8 cellular contexts compared by ENCODE assay signal in the genomic region with DNA sequence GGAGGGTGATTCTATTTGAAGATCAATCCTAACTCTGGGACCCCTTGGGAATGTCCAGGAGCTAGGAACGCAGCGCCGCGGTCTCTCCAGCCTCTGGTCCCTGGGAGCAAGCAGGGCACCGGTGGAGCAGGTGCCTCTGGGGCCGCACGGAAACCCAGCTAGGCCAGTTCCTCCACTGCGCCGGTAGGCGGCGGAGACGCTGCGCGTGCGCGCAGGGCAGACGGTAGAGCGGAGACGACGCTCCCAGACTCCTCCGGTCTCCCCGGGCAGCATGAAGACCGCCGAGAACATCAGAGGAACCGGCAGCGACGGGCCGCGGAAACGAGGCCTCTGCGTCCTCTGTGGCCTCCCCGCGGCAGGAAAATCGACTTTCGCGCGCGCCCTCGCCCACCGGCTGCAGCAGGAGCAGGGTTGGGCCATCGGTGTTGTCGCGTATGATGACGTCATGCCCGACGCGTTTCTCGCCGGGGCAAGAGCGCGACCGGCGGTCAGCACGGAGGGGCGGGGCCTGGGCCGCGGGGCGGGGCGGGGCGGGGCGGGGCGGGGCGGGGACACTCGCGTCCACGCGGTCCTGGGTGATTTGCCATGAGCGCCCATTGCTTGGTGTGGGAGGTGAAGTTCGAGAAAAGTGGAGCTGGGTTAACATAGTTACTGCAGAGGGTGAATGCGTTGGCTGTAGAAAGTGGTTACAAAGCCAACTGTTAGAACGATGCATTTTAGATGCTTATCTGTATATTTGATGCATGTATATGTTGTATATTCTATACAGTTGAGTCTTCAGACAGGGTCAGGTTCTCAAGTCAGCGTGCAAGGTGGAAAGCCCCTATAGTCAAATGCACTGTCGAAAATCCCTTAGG.
A peak's percentile ranks its signal among the peaks of the same experiment; 100 is the strongest.
DNase-seq lines count a peak whose midpoint lies in the region; ATAC-seq lines count a peak whose summit lies in the region.

A gene with protein sequence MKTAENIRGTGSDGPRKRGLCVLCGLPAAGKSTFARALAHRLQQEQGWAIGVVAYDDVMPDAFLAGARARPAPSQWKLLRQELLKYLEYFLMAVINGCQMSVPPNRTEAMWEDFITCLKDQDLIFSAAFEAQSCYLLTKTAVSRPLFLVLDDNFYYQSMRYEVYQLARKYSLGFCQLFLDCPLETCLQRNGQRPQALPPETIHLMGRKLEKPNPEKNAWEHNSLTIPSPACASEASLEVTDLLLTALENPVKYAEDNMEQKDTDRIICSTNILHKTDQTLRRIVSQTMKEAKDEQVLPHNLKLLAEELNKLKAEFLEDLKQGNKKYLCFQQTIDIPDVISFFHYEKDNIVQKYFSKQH (plus strand): TSS at position 193 of the 857 bp plus-strand sequence. CDS start 79 bp downstream, at position 272.

- DNase-seq in AG20443 (ENCODE audit: low spot score) (peak; percentile 99), NCI-H226 (peak; percentile 64), iris pigment epithelial cell (ENCODE audit: low read depth) (peak; percentile 91)
- peak; percentile 71 to 82 (median 76) for DNase-seq in activated CD4-positive, CD25-positive, alpha-beta regulatory T cell (lab: John Stamatoyannopoulos, UW)
- peak; percentile 89 for DNase-seq in central memory CD4-positive, alpha-beta T cell
- peak; percentile 80 to 81 for DNase-seq in stimulated activated CD4-positive, alpha-beta T cell treated with anti-CD3 and anti-CD28 coated beads, Interleukin-12 subunit alpha, Interleukin-12 subunit beta, amount 100 ng/mL, for 24 hours (ENCODE audit: low read depth in 2 of 2)

- ATAC-seq in GM19025 (IDR thresholded peaks at IDR 0.05; ENCODE audit: low read depth, unreplicated experiment): peak; percentile 97
- peak; percentile 97 for ATAC-seq in HG03280 (IDR thresholded peaks at IDR 0.05; ENCODE audit: unreplicated experiment)

Comparison
In these comparisons a context has a peak if more than half of its experiments do, and no peak if none do; other contexts are left out.
1. Peak in every context shown above with its lines: DNase-seq and ATAC-seq.